20 cellular contexts compared by ENCODE assay signal in genomic region chr5:146049704-146050026, GRCh38. TPM values are rescaled to one million over a fixed set of nuclear protein-coding genes. Genes with fewer than 3 reads are reported as not detected.
DNase-seq lines count a peak whose midpoint lies in the region; ATAC-seq, FAIRE-seq and TF ChIP-seq lines count a peak whose summit lies in the region.
"Had no signal": no experiment of that assay in that cellular context is flagged by ENCODE, and none has a peak within 500 bp of the region (broad histone marks: within the 10 kb centered on the region; RNA-seq: fewer than 3 reads in every experiment).

No MANE protein-coding gene starts in this region.

- H3K27me3 ChIP-seq in mammary epithelial cell (ENCODE audit: insufficient read depth, low read length) (no peaks in the 10 kb centered on the region), pancreas (no peaks in the 10 kb centered on the region)
- H3K27me3 ChIP-seq: foreskin keratinocyte had no signal

- ATAC-seq in SK-N-SH treated with all-trans-retinoic acid at 6 μM for 48 hours, result peak; percentile 49
- ATAC-seq in pancreas, result no peak
- no peak for ATAC-seq in GM19328 (IDR thresholded peaks at IDR 0.05; ENCODE audit: unreplicated experiment)
- ATAC-seq: activated CD8-positive, alpha-beta memory T cell treated with anti-CD3 and anti-CD28 coated beads, Interleukin-2, amount 10 ng/mL, durations not matched to agents 7 days and 5 days had no signal

- BruUV-seq in MCF 10A (replicated peaks; lab: Mats Ljungman, UMichigan) (no TSS peak), mammary epithelial cell (replicated peaks; lab: Mats Ljungman, UMichigan) (no TSS peak)

- POLR2A ChIA-PET in MCF 10A (lab: Yijun Ruan, JAX), result interaction anchor here (0.8 to 0.9 kb wide), 3 partner anchors 42 to 113 kb away, joined by 3 to 4 read pairs (median 3); no protein-coding TSS in a partner anchor

- FAIRE-seq in pancreas (lab: Jason Lieb, UNC), result no peak

- no peak for DNase-seq in MCF 10A (ENCODE audit: unreplicated experiment)
- DNase-seq in mammary epithelial cell, result no peak
- DNase-seq in mesothelial cell of epicardium (ENCODE audit: low spot score in 2 of 2, unreplicated experiment in 2 of 2), result no peak
- no peak for DNase-seq in A172 (ENCODE audit: low spot score)
- no peak for DNase-seq in pancreas
- DNase-seq in AG08395 (ENCODE audit: low spot score), result no peak
- DNase-seq: 8988T; activated CD4-positive, alpha-beta T cell treated with anti-CD3 and anti-CD28 coated beads, Interleukin-2, amount 10 ng/mL, durations not matched to agents 24 days and 14 days; activated CD8-positive, alpha-beta memory T cell treated with anti-CD3 and anti-CD28 coated beads, Interleukin-2, amount 10 ng/mL, durations not matched to agents 7 days and 5 days; central memory CD4-positive, alpha-beta T cell; lower lobe of right lung had no signal

- H3K36me3 Mint-ChIP-seq in MCF 10A (ENCODE audit: insufficient read depth, unreplicated experiment) (peaks cover 50% of the 10 kb centered on the region), mesothelial cell of epicardium (no peaks in the 10 kb centered on the region)
- H3K36me3 Mint-ChIP-seq: activated CD8-positive, alpha-beta memory T cell treated with anti-CD3 and anti-CD28 coated beads, Interleukin-2, amount 10 ng/mL, durations not matched to agents 7 days and 5 days; activated naive CD4-positive, alpha-beta T cell treated with anti-CD3 and anti-CD28 coated beads, Interleukin-2, amount 50 U/mL, for 24 hours had no signal

- H3K4me1 Mint-ChIP-seq in MCF 10A (ENCODE audit: insufficient read depth, unreplicated experiment) (peaks cover 26% of the 10 kb centered on the region), mesothelial cell of epicardium (peaks cover 2% of the 10 kb centered on the region)
- H3K4me1 Mint-ChIP-seq: activated CD4-positive, alpha-beta T cell treated with anti-CD3 and anti-CD28 coated beads, Interleukin-2, amount 10 ng/mL, durations not matched to agents 24 days and 14 days; activated CD8-positive, alpha-beta memory T cell treated with anti-CD3 and anti-CD28 coated beads, Interleukin-2, amount 10 ng/mL, durations not matched to agents 7 days and 5 days; activated naive CD4-positive, alpha-beta T cell treated with anti-CD3 and anti-CD28 coated beads, Interleukin-2, amount 50 U/mL, for 24 hours had no signal

- H3K27me3 Mint-ChIP-seq in MCF 10A (ENCODE audit: insufficient read depth, unreplicated experiment) (no peaks in the 10 kb centered on the region), mesothelial cell of epicardium (ENCODE audit: low read depth) (peaks cover 2% of the 10 kb centered on the region)

- H3K27ac ChIP-seq in mammary epithelial cell (ENCODE audit: insufficient read depth, low read depth, low read length) (no peak overlapping the region), pancreas (no peak overlapping the region)
- H3K27ac ChIP-seq: epithelial cell of prostate, foreskin keratinocyte, lower lobe of right lung, parathyroid adenoma had no signal

- H3K79me2 ChIP-seq in mammary epithelial cell (ENCODE audit: insufficient read depth, low read length), result peaks cover 14% of the 10 kb centered on the region
- H3K79me2 ChIP-seq: parathyroid adenoma had no signal

- no peak for TF ChIP-seq CTCF in MCF 10A (IDR thresholded peaks at IDR 0.05; ENCODE audit: unreplicated experiment)
- no peak for TF ChIP-seq CTCF in mammary epithelial cell (conservative IDR thresholded peaks at IDR 0.05 in 1 of 2, IDR thresholded peaks at IDR 0.05 in 1 of 2; ENCODE audit: extremely low read depth in 1 of 2, insufficient read depth in 1 of 2, low read depth in 1 of 2, low read length in 2 of 2)
- peak; percentile 37 for TF ChIP-seq CTCF in mesothelial cell of epicardium (IDR thresholded peaks at IDR 0.05; ENCODE audit: unreplicated experiment)
- no peak for TF ChIP-seq CTCF in pancreas (IDR thresholded peaks at IDR 0.05)

- H3K9me3 Mint-ChIP-seq in MCF 10A (ENCODE audit: unreplicated experiment) (peaks cover 2% of the 10 kb centered on the region), mesothelial cell of epicardium (peaks cover 6% of the 10 kb centered on the region)
- H3K9me3 Mint-ChIP-seq: activated CD4-positive, alpha-beta T cell treated with anti-CD3 and anti-CD28 coated beads, Interleukin-2, amount 10 ng/mL, durations not matched to agents 24 days and 14 days; activated naive CD4-positive, alpha-beta T cell treated with anti-CD3 and anti-CD28 coated beads, Interleukin-2, amount 50 U/mL, for 24 hours; activated T-helper 1 cell treated with anti-CD3 and anti-CD28 coated beads, Interleukin-12 subunit alpha, Interleukin-12 subunit beta, Interleukin-2, Interleukin-4 antibody, amounts not matched to agents 30 ng/mL and 10 ng/mL and 1 ng/mL, durations not matched to agents 14 hours and 24 hours and 36 hours had no signal

- CTCF ChIA-PET in MCF 10A (lab: Yijun Ruan, JAX) (interaction anchor here (0.6 to 10.3 kb wide), 26 partner anchors 9 to 1823 kb away, joined by 3 to 144 read pairs (median 4); no protein-coding TSS in a partner anchor), mammary epithelial cell (lab: Charles Lee; ENCODE audit: low non-redundant PET) (no interaction called here)

- H2AFZ ChIP-seq in mammary epithelial cell (ENCODE audit: low read depth, low read length), result no peak overlapping the region
- H2AFZ ChIP-seq: parathyroid adenoma had no signal

- H3K36me3 ChIP-seq in mammary epithelial cell (ENCODE audit: insufficient read depth, low read length) (peaks cover 16% of the 10 kb centered on the region), pancreas (no peaks in the 10 kb centered on the region)
- H3K36me3 ChIP-seq: BE2C, lower lobe of right lung had no signal

- no peak overlapping the region for H3K9ac ChIP-seq in mammary epithelial cell (ENCODE audit: insufficient read depth, low read length)
- H3K9ac ChIP-seq: parathyroid adenoma had no signal

- H3K4me1 ChIP-seq in mammary epithelial cell (ENCODE audit: insufficient read depth, low read length) (peaks cover 20% of the 10 kb centered on the region), pancreas (no peaks in the 10 kb centered on the region)
- H3K4me1 ChIP-seq: BE2C, lower lobe of right lung, parathyroid adenoma had no signal

- H3K4me3 ChIP-seq in mammary epithelial cell (replicated peaks in 1 of 3; ENCODE audit: insufficient read depth in 1 of 3, low read depth in 2 of 3, low read length in 3 of 3) (no peak overlapping the region), pancreas (no peak overlapping the region)
- H3K4me3 ChIP-seq: lower lobe of right lung had no signal

- H3K9me3 ChIP-seq in mammary epithelial cell (replicated peaks; ENCODE audit: insufficient read depth, low read length) (no peaks in the 10 kb centered on the region), pancreas (no peaks in the 10 kb centered on the region)
- H3K9me3 ChIP-seq: BE2C, lower lobe of right lung had no signal

- H4K20me1 ChIP-seq in mammary epithelial cell (ENCODE audit: insufficient read depth, low read length), result no peaks in the 10 kb centered on the region

- dilution Hi-C loops in mammary epithelial cell (cut with HindIII; ENCODE audit: low sequenced_read_pairs), result loop anchor here (25.0 kb wide), 1 partner anchor 212 kb away; the partner anchor contains the start of gene PRELID2

- no peak overlapping the region for H3K4me2 ChIP-seq in mammary epithelial cell (ENCODE audit: insufficient read depth, low read depth, low read length)

- H3K4me3 Mint-ChIP-seq in MCF 10A (ENCODE audit: unreplicated experiment) (no peak overlapping the region), mesothelial cell of epicardium (no peak overlapping the region)
- H3K4me3 Mint-ChIP-seq: activated CD4-positive, alpha-beta T cell treated with anti-CD3 and anti-CD28 coated beads, Interleukin-2, amount 10 ng/mL, durations not matched to agents 24 days and 14 days; activated CD8-positive, alpha-beta memory T cell treated with anti-CD3 and anti-CD28 coated beads, Interleukin-2, amount 10 ng/mL, durations not matched to agents 7 days and 5 days; activated naive CD4-positive, alpha-beta T cell treated with anti-CD3 and anti-CD28 coated beads, Interleukin-2, amount 50 U/mL, for 24 hours; activated T-helper 1 cell treated with anti-CD3 and anti-CD28 coated beads, Interleukin-12 subunit alpha, Interleukin-12 subunit beta, Interleukin-2, Interleukin-4 antibody, amounts not matched to agents 30 ng/mL and 10 ng/mL and 1 ng/mL, durations not matched to agents 14 hours and 24 hours and 36 hours had no signal

- in situ Hi-C loops in mammary epithelial cell (cut with MboI; ENCODE audit: low sequenced_read_pairs in 2 of 2), result loop anchor here in 1 of 2 donors (10.0 to 25.0 kb wide), 2 partner anchors 135 to 337 kb away; no protein-coding TSS in a partner anchor

- H3K27ac Mint-ChIP-seq in MCF 10A (ENCODE audit: low read depth, unreplicated experiment) (peak overlapping the region; percentile 4), mesothelial cell of epicardium (no peak overlapping the region)
- H3K27ac Mint-ChIP-seq: activated CD4-positive, alpha-beta T cell treated with anti-CD3 and anti-CD28 coated beads, Interleukin-2, amount 10 ng/mL, durations not matched to agents 24 days and 14 days; activated CD8-positive, alpha-beta memory T cell treated with anti-CD3 and anti-CD28 coated beads, Interleukin-2, amount 10 ng/mL, durations not matched to agents 7 days and 5 days; activated naive CD4-positive, alpha-beta T cell treated with anti-CD3 and anti-CD28 coated beads, Interleukin-2, amount 50 U/mL, for 24 hours; activated T-helper 1 cell treated with anti-CD3 and anti-CD28 coated beads, Interleukin-12 subunit alpha, Interleukin-12 subunit beta, Interleukin-2, Interleukin-4 antibody, amounts not matched to agents 30 ng/mL and 10 ng/mL and 1 ng/mL, durations not matched to agents 14 hours and 24 hours and 36 hours had no signal

- 83% methylated on average over 3 of the region's 3 CpGs for WGBS in mammary epithelial cell (ENCODE audit: low coverage, missing lambda C conversion rate)
- WGBS in pancreas, 2 donors, result 75% methylated on average over 3 of the region's 3 CpGs

- intact Hi-C loops in MCF 10A (cut with micrococcal nuclease), result loop anchor here (1.0 to 5.0 kb wide), 8 partner anchors 113 to 1847 kb away; partner anchors contain the start of genes PRELID2 and SH3RF2
- intact Hi-C loops in mammary epithelial cell (cut with micrococcal nuclease), result loop anchor here (1.0 to 5.0 kb wide), 6 partner anchors 112 to 367 kb away; partner anchors contain the start of gene PRELID2
- intact Hi-C loops in pancreas (cut with DNase I), result loop anchor here in 1 of 3 donors (10.0 kb wide), 3 partner anchors 65 to 365 kb away; no protein-coding TSS in a partner anchor

RNA-seq across cellular contexts. Expression of gene PLAC8L1, which starts 55.7 kb away (rescaled TPM):
- 2.5 and 3.0 TPM in 2 replicates for total RNA-seq in MCF 10A (2022)
- not detected for total RNA-seq in mammary epithelial cell
- polyA plus RNA-seq in mammary epithelial cell, result 0.11 TPM
- polyA minus RNA-seq in mammary epithelial cell, result not detected
- total RNA-seq in mesothelial cell of epicardium, result 2.3 to 4.2 TPM (median 2.6 TPM) in 3 replicates
- total RNA-seq in A172 (2014; rRNA removed; shearing (Covaris generic)), result not detected in 2 replicates
- total RNA-seq in pancreas, result under 1 TPM in 4 of 6 donors, not detected in 2; 0.31 to 0.69 (median 0.46) TPM
- polyA plus RNA-seq in pancreas, result under 1 TPM; 0.61 to 0.87 TPM
- total RNA-seq: foreskin keratinocyte, LHCN-M2, lower lobe of right lung had no signal
